In genomic region chr2:64613276-64613675, GRCh38 we compare ENCODE assay signal across 20 cellular contexts. TPM values are rescaled to one million over a fixed set of nuclear protein-coding genes. Genes with fewer than 3 reads are reported as not detected.
DNase-seq lines count a peak whose midpoint lies in the region; ATAC-seq, FAIRE-seq and TF ChIP-seq lines count a peak whose summit lies in the region.
"Had no signal": no experiment of that assay in that cellular context is flagged by ENCODE, and none has a peak within 500 bp of the region (broad histone marks: within the 10 kb centered on the region; RNA-seq: fewer than 3 reads in every experiment).

No MANE protein-coding gene starts in this region.

- peaks cover 14% of the 10 kb centered on the region for H3K27me3 Mint-ChIP-seq in astrocyte (ENCODE audit: low read depth, unreplicated experiment)
- H3K27me3 Mint-ChIP-seq: CD4-positive, alpha-beta memory T cell had no signal

- H3K4me1 Mint-ChIP-seq in astrocyte (ENCODE audit: low read depth, unreplicated experiment), result peaks cover 5% of the 10 kb centered on the region

- H3K4me3 ChIP-seq in AG10803 (ENCODE audit: low read length), result no peak overlapping the region
- no peak overlapping the region for H3K4me3 ChIP-seq in astrocyte (ENCODE audit: insufficient read depth, low read depth, low read length)
- no peak overlapping the region for H3K4me3 ChIP-seq in fibroblast of mammary gland (ENCODE audit: control insufficient read depth, low read depth, low read length)
- no peak overlapping the region for H3K4me3 ChIP-seq in sigmoid colon
- no peak overlapping the region for H3K4me3 ChIP-seq in lower lobe of right lung
- H3K4me3 ChIP-seq: SJSA1 had no signal

- no peak for TF ChIP-seq POLR2A in sigmoid colon (IDR thresholded peaks at IDR 0.05)

- no peak overlapping the region for H3K9ac ChIP-seq in astrocyte (ENCODE audit: low read length)

- intact Hi-C loops in sigmoid colon (cut with DNase I) (no loop called here), lower lobe of right lung (cut with DNase I) (no loop called here)

- H2AFZ ChIP-seq in astrocyte (ENCODE audit: low read depth, low read length), result no peak overlapping the region

- H3K4me3 Mint-ChIP-seq in astrocyte (ENCODE audit: unreplicated experiment), result no peak overlapping the region
- H3K4me3 Mint-ChIP-seq: CD4-positive, alpha-beta memory T cell had no signal

- H3K36me3 ChIP-seq in astrocyte (ENCODE audit: insufficient read depth, low read length), result no peaks in the 10 kb centered on the region
- no peaks in the 10 kb centered on the region for H3K36me3 ChIP-seq in sigmoid colon
- no peaks in the 10 kb centered on the region for H3K36me3 ChIP-seq in lower lobe of right lung
- H3K36me3 ChIP-seq: SJSA1 had no signal

- H3K79me2 ChIP-seq in astrocyte (ENCODE audit: insufficient read depth, low read length), result no peaks in the 10 kb centered on the region

- H3K4me2 ChIP-seq in astrocyte (ENCODE audit: low read length), result no peak overlapping the region

- ATAC-seq in lower lobe of right lung, result no peak
- no peak for ATAC-seq in HG02852 (IDR thresholded peaks at IDR 0.05; ENCODE audit: unreplicated experiment)
- ATAC-seq: PC-3 had no signal

- no peaks in the 10 kb centered on the region for H3K36me3 Mint-ChIP-seq in astrocyte (ENCODE audit: low read depth, unreplicated experiment)
- H3K36me3 Mint-ChIP-seq: CD4-positive, alpha-beta memory T cell had no signal

- H3K4me1 ChIP-seq in astrocyte (ENCODE audit: insufficient read depth, low read length) (no peaks in the 10 kb centered on the region), sigmoid colon (peaks cover 0 to 20% (median 9%) of the 10 kb centered on the region in 4 donors), lower lobe of right lung (peaks cover 3% of the 10 kb centered on the region)
- H3K4me1 ChIP-seq: SJSA1 had no signal

- peak; percentile 81 for DNase-seq in AG10803 (ENCODE audit: low read depth)
- peak; percentile 51 for DNase-seq in astrocyte (ENCODE audit: low read depth)
- DNase-seq in fibroblast of mammary gland (ENCODE audit: low read depth), result peak; percentile 77
- DNase-seq in sigmoid colon, result peak; percentile 25
- DNase-seq in A172 (ENCODE audit: low spot score), result no peak
- no peak for DNase-seq in lower lobe of right lung
- no peak for DNase-seq in globus pallidus (ENCODE audit: low spot score)
- DNase-seq: AML-193; Calu3; CD4-positive, alpha-beta memory T cell; DMS53; H7; MV-4-11; NCI-H1417; NCI-H187 treated with DMSO at 0.1 percent for 48 hours; NCI-H774; PC-3 had no signal

- H4K20me1 ChIP-seq in astrocyte (ENCODE audit: insufficient read depth, low read length), result no peaks in the 10 kb centered on the region

- TF ChIP-seq CTCF in AG10803 (conservative IDR thresholded peaks at IDR 0.05; ENCODE audit: low read length), result no peak
- TF ChIP-seq CTCF in astrocyte (IDR thresholded peaks at IDR 0.05; ENCODE audit: insufficient read depth, low read depth, low read length), result no peak
- TF ChIP-seq CTCF in fibroblast of mammary gland (conservative IDR thresholded peaks at IDR 0.05; ENCODE audit: control insufficient read depth, insufficient read depth, low read depth, low read length), result no peak
- no peak for TF ChIP-seq CTCF in sigmoid colon (IDR thresholded peaks at IDR 0.05)
- TF ChIP-seq CTCF in lower lobe of right lung (IDR thresholded peaks at IDR 0.05), result no peak

- WGBS in sigmoid colon, 2 donors, result 76 to 79% methylated on average over 7 of the region's 7 CpGs

- no peaks in the 10 kb centered on the region for H3K9me3 Mint-ChIP-seq in astrocyte (ENCODE audit: unreplicated experiment)
- H3K9me3 Mint-ChIP-seq: CD4-positive, alpha-beta memory T cell had no signal

- H3K27ac ChIP-seq in astrocyte (ENCODE audit: low read depth, low read length), result no peak overlapping the region
- no peak overlapping the region for H3K27ac ChIP-seq in sigmoid colon
- no peak overlapping the region for H3K27ac ChIP-seq in lower lobe of right lung
- H3K27ac ChIP-seq: RWPE1, SJSA1 had no signal

- no peaks in the 10 kb centered on the region for H3K9me3 ChIP-seq in astrocyte (ENCODE audit: insufficient read depth, low read depth, low read length)
- H3K9me3 ChIP-seq in sigmoid colon, result no peaks in the 10 kb centered on the region
- H3K9me3 ChIP-seq in lower lobe of right lung, result no peaks in the 10 kb centered on the region
- H3K9me3 ChIP-seq: SJSA1 had no signal

- TF ChIP-seq EP300 in sigmoid colon (IDR thresholded peaks at IDR 0.05), result no peak

- H3K27me3 ChIP-seq in astrocyte (ENCODE audit: insufficient read depth, low read length) (peaks cover 26% of the 10 kb centered on the region), sigmoid colon (no peaks in the 10 kb centered on the region), lower lobe of right lung (ENCODE audit: low read depth) (no peaks in the 10 kb centered on the region)

- H3K27ac Mint-ChIP-seq in astrocyte (ENCODE audit: unreplicated experiment), result no peak overlapping the region

- no peak for FAIRE-seq in astrocyte (lab: Jason Lieb, UNC)

RNA-seq across cellular contexts. Expression of gene SERTAD2, which starts 40.4 kb away (rescaled TPM):
- 39.9 and 42.2 TPM in 2 replicates for total RNA-seq in astrocyte
- 10 to 100 TPM in 2 of 4 donors, 1 to 10 TPM in 2; 7.2 to 14.3 (median 10.5) TPM for total RNA-seq in sigmoid colon
- polyA plus RNA-seq in sigmoid colon, result 10 to 100 TPM in 1 of 3 donors, 1 to 10 TPM in 2; 6.9 to 13.8 (median 8.4) TPM
- total RNA-seq in A172 (2014; rRNA removed; shearing (Covaris generic)), result 6.4 and 10.3 TPM in 2 replicates
- 20.1 TPM for total RNA-seq in lower lobe of right lung

Comparison
In these comparisons a context has a peak if more than half of its experiments do, and no peak if none do; other contexts are left out.
1. DNase-seq: peak in AG10803 (single experiment), astrocyte (single experiment), fibroblast of mammary gland (single experiment) and sigmoid colon (single experiment); none in A172 (single experiment), lower lobe of right lung (single experiment) and globus pallidus (single experiment).